ENCODE assay signal across 8 cellular contexts in genomic region chr3:152595975-152596832, GRCh38.
DNase-seq lines count a peak whose midpoint lies in the region; ATAC-seq lines count a peak whose summit lies in the region.

No MANE protein-coding gene starts in this region.

- H3K9me3 ChIP-seq in iPS-20b (ENCODE audit: insufficient read depth, low read depth, low read length) (no peaks in the 10 kb centered on the region), stomach smooth muscle (ENCODE audit: control insufficient read depth in 2 of 2, low read length in 2 of 2) (no peaks in the 10 kb centered on the region)

- ATAC-seq in GM21576 (IDR thresholded peaks at IDR 0.05; ENCODE audit: unreplicated experiment): peak; percentile 99

- H3K36me3 ChIP-seq in iPS-20b (ENCODE audit: insufficient read depth, low read depth, low read length): no peaks in the 10 kb centered on the region
- H3K36me3 ChIP-seq in stomach smooth muscle (ENCODE audit: control insufficient read depth in 2 of 2, insufficient read depth in 2 of 2, low read length in 2 of 2): no peaks in the 10 kb centered on the region
- no peaks in the 10 kb centered on the region for H3K36me3 ChIP-seq in H7 (replicated peaks; ENCODE audit: control insufficient read depth, insufficient read depth, low read length)

- H3K27me3 ChIP-seq in iPS-20b (ENCODE audit: insufficient read depth, low read length) (no peaks in the 10 kb centered on the region), stomach smooth muscle (ENCODE audit: control insufficient read depth in 1 of 2, insufficient read depth in 2 of 2, low read length in 2 of 2) (no peaks in the 10 kb centered on the region), H7 (ENCODE audit: control insufficient read depth, insufficient read depth, low read length) (no peaks in the 10 kb centered on the region)

- DNase-seq in GM03348 (ENCODE audit: low spot score) (peak; percentile 75), HUDEP-2 (lab: John Stamatoyannopoulos, UW; ENCODE audit: unreplicated experiment in 76 of 76) (peak in 59 of 76 experiments; percentile 4 to 76 (median 32)), amniotic epithelial cell (ENCODE audit: low read depth) (peak; percentile 88), NCI-H1694 (lab: John Stamatoyannopoulos, UW) (no peak), H7 (no peak)

- peak overlapping the region; percentile 80 for H3K27ac ChIP-seq in iPS-20b (ENCODE audit: low read length)
- peak overlapping the region; percentile 31 for H3K27ac ChIP-seq in stomach smooth muscle (ENCODE audit: low read length)

- H3K4me3 ChIP-seq in iPS-20b (ENCODE audit: low read length) (no peak overlapping the region; the same call in 1 of the 2 replicates), stomach smooth muscle (ENCODE audit: low read length in 2 of 2) (peak overlapping the region; percentile 3 to 25), H7 (ENCODE audit: insufficient read depth, low read depth, low read length) (no peak overlapping the region; the same call in 1 of the 2 replicates)

- H3K9ac ChIP-seq in iPS-20b (ENCODE audit: low read depth, low read length) (peak overlapping the region; percentile 56; the same call in 1 of the 2 replicates), stomach smooth muscle (ENCODE audit: low read length in 2 of 2) (no peak overlapping the region)

- H3K4me1 ChIP-seq in iPS-20b (ENCODE audit: insufficient read depth, low read length) (peaks cover 8% of the 10 kb centered on the region), stomach smooth muscle (ENCODE audit: control insufficient read depth, insufficient read depth, low read length) (peaks cover 6% of the 10 kb centered on the region)

Comparison
In these comparisons a context has a peak if more than half of its experiments do, and no peak if none do; other contexts are left out.
1. DNase-seq: peak in GM03348 (single experiment), HUDEP-2 (59 of 76) and amniotic epithelial cell (single experiment); none in NCI-H1694 (single experiment) and H7 (single experiment).
2. H3K4me3 ChIP-seq: peak in stomach smooth muscle (2 of 2); none in iPS-20b (single experiment) and H7 (single experiment).